Comparison of ENCODE assay signal across 8 cellular contexts in genomic region chr1:150160964-150161626, GRCh38. TPM values are rescaled to one million over a fixed set of nuclear protein-coding genes. Genes with fewer than 3 reads are reported as not detected.
DNase-seq lines count a peak whose midpoint lies in the region; ATAC-seq, FAIRE-seq and TF ChIP-seq lines count a peak whose summit lies in the region.

No MANE protein-coding gene starts in this region.

- TF ChIP-seq RAD21 in GM12878 (IDR thresholded peaks at IDR 0.05; ENCODE audit: insufficient read depth, low read depth, low read length) = 0 out of 2 replicates have a peak, but pooled peaks have one; percentile 5

- H3K79me2 ChIP-seq in GM12878 (ENCODE audit: control insufficient read depth, insufficient read depth, low read length) = peaks cover 40% of the 10 kb centered on the region

- H3K36me3 ChIP-seq in GM12878 (ENCODE audit: control insufficient read depth in 2 of 2, insufficient read depth in 2 of 2, low read length in 1 of 2) = peaks cover 5 to 16% of the 10 kb centered on the region in 2 experiments
- peaks cover 9 to 14% of the 10 kb centered on the region in 2 donors for H3K36me3 ChIP-seq in mucosa of rectum (ENCODE audit: control insufficient read depth in 2 of 2, insufficient read depth in 2 of 2, low read length in 2 of 2)

- TF ChIP-seq EP300 in GM12878 (IDR thresholded peaks at IDR 0.05; ENCODE audit: borderline replicate concordance in 1 of 2, control insufficient read depth in 1 of 2, low read depth in 2 of 2, low read length in 2 of 2) = no peak

- H4K20me1 ChIP-seq in GM12878 (ENCODE audit: control insufficient read depth, insufficient read depth) = no peaks in the 10 kb centered on the region

- H3K4me2 ChIP-seq in GM12878 (ENCODE audit: control insufficient read depth, insufficient read depth) = peak overlapping the region; percentile 94

- TSS peak; percentile 56 for BruUV-seq in GM12878 (replicated peaks; lab: Mats Ljungman, UMichigan)

- CTCF ChIA-PET in GM12878 (lab: Yijun Ruan, JAX) = interaction anchor here (0.6 to 19.2 kb wide), 10 partner anchors 10 to 1356 kb away, joined by 3 to 577 read pairs (median 6); partner anchors contain the start of genes PLEKHO1 and VPS45

- H2AFZ ChIP-seq in GM12878 (ENCODE audit: control insufficient read depth, low read depth, low read length) = no peak overlapping the region; the same call in 1 of the 2 replicates

- no peaks in the 10 kb centered on the region for H3K9me3 Mint-ChIP-seq in stimulated activated naive CD8-positive, alpha-beta T cell treated with anti-CD3 and anti-CD28 coated beads, Interleukin-15, Interleukin-2, amounts not matched to agents 100 ng/mL and 50 ng/mL, for 24 hours

- H3K27ac ChIP-seq in GM12878 (ENCODE audit: control insufficient read depth, insufficient read depth) = peak overlapping the region; percentile 100
- peak overlapping the region; percentile 87 for H3K27ac ChIP-seq in mucosa of rectum (ENCODE audit: low read depth in 2 of 2, low read length in 2 of 2)

- H3K36me3 Mint-ChIP-seq in stimulated activated naive CD8-positive, alpha-beta T cell treated with anti-CD3 and anti-CD28 coated beads, Interleukin-15, Interleukin-2, amounts not matched to agents 100 ng/mL and 50 ng/mL, for 24 hours (ENCODE audit: low read depth) = peaks cover 19% of the 10 kb centered on the region

- H3K9ac ChIP-seq in GM12878 (ENCODE audit: control insufficient read depth, insufficient read depth, low read length) (peak overlapping the region; percentile 94), mucosa of rectum (ENCODE audit: low read depth in 1 of 2, low read length in 2 of 2) (no peak overlapping the region)

- TF ChIP-seq POLR2A in GM12878 (IDR thresholded peaks at IDR 0.05; ENCODE audit: low read depth, low read length) = no peak; the same call in 1 of the 2 replicates

- POLR2A ChIA-PET in GM12878 (lab: Charles Lee) = interaction anchor here (0.7 to 8.9 kb wide), 15 partner anchors 10 to 316 kb away, joined by 3 to 120 read pairs (median 4); partner anchors contain the start of genes ANP32E, PLEKHO1 and VPS45

- no peak for DNase-seq in stimulated activated naive CD8-positive, alpha-beta T cell treated with anti-CD3 and anti-CD28 coated beads, Interleukin-15, Interleukin-2, amounts not matched to agents 100 U/mL and 50 U/mL, for 24 hours
- no peak for DNase-seq in GM12878 (ENCODE audit: low read depth, low spot score)
- DNase-seq in nucleus accumbens (lab: John Stamatoyannopoulos, UW) = no peak
- no peak for DNase-seq in H4 (ENCODE audit: low spot score)
- no peak for DNase-seq in SW480 (ENCODE audit: low spot score)
- no peak for DNase-seq in COR-L47 (lab: John Stamatoyannopoulos, UW)

- peaks cover 73% of the 10 kb centered on the region for H3K4me1 Mint-ChIP-seq in stimulated activated naive CD8-positive, alpha-beta T cell treated with anti-CD3 and anti-CD28 coated beads, Interleukin-15, Interleukin-2, amounts not matched to agents 100 ng/mL and 50 ng/mL, for 24 hours (ENCODE audit: low read depth)

- H3K27ac Mint-ChIP-seq in stimulated activated naive CD8-positive, alpha-beta T cell treated with anti-CD3 and anti-CD28 coated beads, Interleukin-15, Interleukin-2, amounts not matched to agents 100 ng/mL and 50 ng/mL, for 24 hours = peak overlapping the region; percentile 83

- H3K4me3 Mint-ChIP-seq in stimulated activated naive CD8-positive, alpha-beta T cell treated with anti-CD3 and anti-CD28 coated beads, Interleukin-15, Interleukin-2, amounts not matched to agents 100 ng/mL and 50 ng/mL, for 24 hours = peak overlapping the region; percentile 66

- H3K27me3 Mint-ChIP-seq in stimulated activated naive CD8-positive, alpha-beta T cell treated with anti-CD3 and anti-CD28 coated beads, Interleukin-15, Interleukin-2, amounts not matched to agents 100 ng/mL and 50 ng/mL, for 24 hours = no peaks in the 10 kb centered on the region

- peak in 1 of 3 experiments; percentile 18; a peak in 2 of 6 replicates for TF ChIP-seq CTCF in GM12878 (IDR thresholded peaks at IDR 0.05 in 2 of 3, conservative IDR thresholded peaks at IDR 0.05 in 1 of 3; ENCODE audit: control insufficient read depth in 2 of 3, extremely low read depth in 1 of 3, insufficient read depth in 1 of 3, low read depth in 3 of 3, low read length in 3 of 3)

- no peak for ATAC-seq in stimulated activated naive CD8-positive, alpha-beta T cell treated with anti-CD3 and anti-CD28 coated beads, Interleukin-15, Interleukin-2, amounts not matched to agents 100 U/mL and 50 U/mL, for 24 hours
- ATAC-seq in GM12878 = peak; percentile 11

- FAIRE-seq in GM12878 (lab: Jason Lieb, UNC) = no peak

- H3K9me3 ChIP-seq in GM12878 (replicated peaks; ENCODE audit: control insufficient read depth, insufficient read depth, low read length) (no peaks in the 10 kb centered on the region), mucosa of rectum (ENCODE audit: control insufficient read depth in 2 of 2, low read length in 2 of 2) (no peaks in the 10 kb centered on the region)

- in situ Hi-C loops in GM12878 (cut with MboI) = no loop called here

- intact Hi-C loops in GM12878 (cut with micrococcal nuclease; ENCODE audit: unreplicated experiment) = loop anchor here (1.0 to 2.0 kb wide), 3 partner anchors 10 to 275 kb away; partner anchors contain the start of gene VPS45

- H3K4me3 ChIP-seq in GM12878 = peak overlapping the region; percentile 56
- peak overlapping the region in 1 of 2 donors; percentile 51 for H3K4me3 ChIP-seq in mucosa of rectum (ENCODE audit: low read length in 2 of 2)

- SMC1A ChIA-PET in GM12878 (lab: Charles Lee; ENCODE audit: uncharacterized antibody, unreplicated experiment) = interaction anchor here (0.7 to 15.5 kb wide), 15 partner anchors 8 to 312 kb away, joined by 3 to 338 read pairs (median 5); partner anchors contain the start of genes PLEKHO1 and VPS45

- WGBS in GM12878 (ENCODE audit: insufficient coverage, insufficient replicate concordance, low lambda C conversion rate, missing lambda C conversion rate) = 2% methylated on average over 6 of the region's 7 CpGs

- RAD21 ChIA-PET in GM12878 (lab: Charles Lee; ENCODE audit: unreplicated experiment) = interaction anchor here (0.5 to 15.1 kb wide), 14 partner anchors 10 to 922 kb away, joined by 3 to 287 read pairs (median 5); partner anchors contain the start of gene PLEKHO1

- no peaks in the 10 kb centered on the region for H3K27me3 ChIP-seq in GM12878 (replicated peaks in 1 of 2; ENCODE audit: control insufficient read depth in 2 of 2, insufficient read depth in 2 of 2, low read length in 1 of 2)
- H3K27me3 ChIP-seq in mucosa of rectum (ENCODE audit: control insufficient read depth in 2 of 2, insufficient read depth in 2 of 2, low read length in 2 of 2) = no peaks in the 10 kb centered on the region

- peaks cover 72% of the 10 kb centered on the region for H3K4me1 ChIP-seq in GM12878 (ENCODE audit: control insufficient read depth, insufficient read depth, low read length)
- peaks cover 23 to 37% of the 10 kb centered on the region in 2 donors for H3K4me1 ChIP-seq in mucosa of rectum (ENCODE audit: control insufficient read depth in 2 of 2, insufficient read depth in 2 of 2, low read length in 2 of 2)

TF ChIP-seq in GM12878, 131 proteins besides CTCF, POLR2A, EP300 and RAD21 (continues in another document):
- TF ChIP-seq SREBF1 (IDR thresholded peaks at IDR 0.05; ENCODE audit: low read length) = no peak
- 0 out of 3 replicates have a peak, but pooled peaks have one; percentile 42 for TF ChIP-seq POU2F2 (IDR thresholded peaks at IDR 0.05; ENCODE audit: borderline replicate concordance, low read depth, low read length)
- no peak for TF ChIP-seq SP1 (IDR thresholded peaks at IDR 0.05; ENCODE audit: low read depth, low read length)

RNA-seq across cellular contexts. Expression of gene PLEKHO1, which starts 11.4 kb away (rescaled TPM):
- 74.2 and 90.2 TPM in 2 replicates for total RNA-seq in GM12878 (2013; cell fraction: nucleolus; rRNA removed)
- total RNA-seq in GM12878 (2014; rRNA removed) (183 and 184 TPM in 2 replicates), GM12878 (2014; rRNA removed; fragmentation: Illumina TruSeq; extraction: Trizol) (87.7 and 91.4 TPM in 2 replicates), GM12878 (2021) (134 and 146 TPM in 2 replicates)
- polyA plus RNA-seq in GM12878 (2011; ENCODE audit: low read depth) = 48.7 TPM
- polyA plus RNA-seq in GM12878 (2011; rRNA removed) (56.6 and 73.8 TPM in 2 replicates), GM12878 (2014; fragmentation: Illumina TruSeq; extraction: Trizol) (108 and 113 TPM in 2 replicates), GM12878 (2014; fragmentation: Nextera tagmentation; extraction: Ambion mirVana) (10 to 100 TPM in 1 of 2 experiments, 1 to 10 TPM in 1; 5.3 to 12.9 TPM), GM12878 (2014; rRNA removed) (143 and 184 TPM in 2 replicates), GM12878 (2016; fragmentation: Nextera tagmentation; extraction: Ambion mirVana) (10 to 100 TPM; 36.9 to 86.3 TPM)
- polyA plus RNA-seq in GM12878 (2011; cell fraction: cytosol; rRNA removed) = 66.4 and 101 TPM in 2 replicates
- polyA plus RNA-seq in GM12878 (2011; cell fraction: nucleus; rRNA removed) = 85.4 and 100 TPM in 2 replicates
- polyA plus RNA-seq in GM12878 (2012) = 65.1 and 81.8 TPM in 2 replicates
- polyA minus RNA-seq in GM12878 (2011; rRNA and poly(A)+ RNA removed) = 32.6 and 50.0 TPM in 2 replicates
- polyA minus RNA-seq in GM12878 (2011; cell fraction: cytosol; rRNA and poly(A)+ RNA removed) = 24.1 and 25.9 TPM in 2 replicates
- 14.5 and 24.8 TPM in 2 replicates for polyA minus RNA-seq in GM12878 (2011; cell fraction: nucleus; rRNA and poly(A)+ RNA removed)
- 24.9 and 25.9 TPM in 2 replicates for total RNA-seq in H4 (2014; rRNA removed; shearing (Covaris generic))
